In genomic region chrX:12962041-12962504, GRCh38 we compare ENCODE assay signal across 1 cellular context.
TF ChIP-seq lines count a peak whose summit lies in the region.

No MANE protein-coding gene starts in this region.

TF ChIP-seq in GM12878, 131 proteins besides CTCF, POLR2A, EP300 and RAD21:
- TF ChIP-seq TCF7 (IDR thresholded peaks at IDR 0.05; ENCODE audit: borderline replicate concordance) = no peak
- no peak for TF ChIP-seq STAT1 (conservative IDR thresholded peaks at IDR 0.05)
- peak; percentile 87 for TF ChIP-seq EED (IDR thresholded peaks at IDR 0.05; ENCODE audit: low read depth)
- TF ChIP-seq MTA3 (IDR thresholded peaks at IDR 0.05; ENCODE audit: borderline replicate concordance, low read length) = no peak
- TF ChIP-seq SRF (IDR thresholded peaks at IDR 0.05; ENCODE audit: low read depth in 2 of 2, low read length in 2 of 2) = no peak
- TF ChIP-seq YBX1 (IDR thresholded peaks at IDR 0.05) = no peak
- TF ChIP-seq SPI1 (IDR thresholded peaks at IDR 0.05; ENCODE audit: borderline replicate concordance, insufficient read depth, low read depth, low read length) = peak; percentile 93
- TF ChIP-seq IKZF1 (conservative IDR thresholded peaks at IDR 0.05) = peak; percentile 74
- peak; percentile 71 for TF ChIP-seq IRF4 (IDR thresholded peaks at IDR 0.05; ENCODE audit: low read depth, low read length)
- TF ChIP-seq PAX5 (IDR thresholded peaks at IDR 0.05; ENCODE audit: borderline replicate concordance, low read depth, low read length) = peak; percentile 97
- peak; percentile 59 to 72; a peak in 3 of 4 replicates for TF ChIP-seq IKZF2 (IDR thresholded peaks at IDR 0.05)
- no peak for TF ChIP-seq SP1 (IDR thresholded peaks at IDR 0.05; ENCODE audit: low read depth, low read length)
- TF ChIP-seq YY1 (IDR thresholded peaks at IDR 0.05; ENCODE audit: low read depth, low read length) = no peak
- TF ChIP-seq RUNX3 (IDR thresholded peaks at IDR 0.05; ENCODE audit: low read length) = peak; percentile 31; the same call in 1 of the 2 replicates
- TF ChIP-seq MTA2 (IDR thresholded peaks at IDR 0.05; ENCODE audit: low read depth) = no peak
- TF ChIP-seq TARDBP (IDR thresholded peaks at IDR 0.05; ENCODE audit: borderline replicate concordance) = no peak
- TF ChIP-seq RELB (IDR thresholded peaks at IDR 0.05; ENCODE audit: low read depth) = no peak
- TF ChIP-seq KAT2A (conservative IDR thresholded peaks at IDR 0.05; ENCODE audit: control insufficient read depth, low read depth, low read length) = no peak
- no peak for TF ChIP-seq SUPT20H (IDR thresholded peaks at IDR 0.05; ENCODE audit: borderline replicate concordance, control insufficient read depth, low read depth, low read length)
